27 cellular contexts compared by ENCODE assay signal in genomic region chr11:134392953-134393615, GRCh38. TPM values are rescaled to one million over a fixed set of nuclear protein-coding genes. Genes with fewer than 3 reads are reported as not detected.
"Had no signal": no experiment of that assay in that cellular context is flagged by ENCODE, and none has a peak within 500 bp of the region (broad histone marks: within the 10 kb centered on the region; RNA-seq: fewer than 3 reads in every experiment).

No MANE protein-coding gene starts in this region.

- H3K36me3 ChIP-seq: MG63, SJCRH30 had no signal

- H3K4me3 ChIP-seq: body of pancreas, MG63, PC-9, SJCRH30, SK-N-MC had no signal

- H3K4me3 Mint-ChIP-seq: activated CD4-positive, alpha-beta T cell treated with anti-CD3 and anti-CD28 coated beads, Interleukin-2, amount 10 ng/mL, durations not matched to agents 24 days and 14 days; activated CD8-positive, alpha-beta T cell treated with anti-CD3 and anti-CD28 coated beads for 36 hours; activated naive CD4-positive, alpha-beta T cell treated with anti-CD3 and anti-CD28 coated beads, Interleukin-2, amount 50 U/mL, for 24 hours; activated naive CD8-positive, alpha-beta T cell treated with anti-CD3 and anti-CD28 coated beads, Interleukin-2, amount 10 ng/mL, durations not matched to agents 7 days and 5 days; activated T-cell treated with anti-CD3 and anti-CD28 coated beads, Interleukin-2, amount 50 U/mL, for 72 hours; activated T-helper 17 cell treated with anti-CD3 and anti-CD28 coated beads, Interleukin-2, amount 50 U/mL, for 72 hours; T-helper 1 cell treated with Interleukin-12 subunit alpha and Interleukin-12 subunit beta and Interleukin-4 antibody, amounts not matched to agents 30 μg/mL and 1 μg/mL, for 36 hours; T-helper 2 cell treated with Interferon-gamma antibody and Interleukin-4, amounts not matched to agents 5 μg/mL and 100 μg/mL, for 36 hours had no signal

- H3K4me1 Mint-ChIP-seq: activated naive CD4-positive, alpha-beta T cell treated with anti-CD3 and anti-CD28 coated beads, Interleukin-2, amount 50 U/mL, for 24 hours; activated naive CD8-positive, alpha-beta T cell treated with anti-CD3 and anti-CD28 coated beads, Interleukin-2, amount 10 ng/mL, durations not matched to agents 7 days and 5 days; activated T-helper 17 cell treated with anti-CD3 and anti-CD28 coated beads, Interleukin-2, amount 50 U/mL, for 72 hours had no signal

- DNase-seq: activated CD4-positive, alpha-beta T cell treated with anti-CD3 and anti-CD28 coated beads, Interleukin-2, amount 10 ng/mL, durations not matched to agents 24 days and 14 days; activated CD4-positive, alpha-beta T cell treated with anti-CD3 and anti-CD28 coated beads, Interleukin-2, amount 50 U/mL, for 4 hours; activated CD8-positive, alpha-beta T cell treated with anti-CD3 and anti-CD28 coated beads for 36 hours; activated effector memory CD4-positive, alpha-beta T cell treated with anti-CD3 and anti-CD28 coated beads, Interleukin-2, amount 50 U/mL, for 16 hours; activated naive CD4-positive, alpha-beta T cell treated with Interleukin-2 at 50 U/mL for 16 hours; activated naive CD8-positive, alpha-beta T cell treated with anti-CD3 and anti-CD28 coated beads, Interleukin-2, amount 10 ng/mL, durations not matched to agents 7 days and 5 days; activated T-cell treated with anti-CD3 and anti-CD28 coated beads, Interleukin-2, amount 50 U/mL, for 1 hour; activated T-cell treated with anti-CD3 and anti-CD28 coated beads, Interleukin-2, amount 50 U/mL, for 72 hours; central memory CD4-positive, alpha-beta T cell; Kasumi-1; MG63; NCI-H1048; NCI-H187; NCI-H2029 treated with DMSO at 0.1 percent for 48 hours; NCI-H2107; NCI-H2171; NCI-H510A; NCI-H748 treated with DMSO at 0.1 percent for 48 hours; NK-92 treated with Interleukin-12 subunit alpha and Interleukin-12 subunit beta, amount 100 ng/mL, for 24 hours had no signal

- H3K36me3 Mint-ChIP-seq: activated naive CD4-positive, alpha-beta T cell treated with anti-CD3 and anti-CD28 coated beads, Interleukin-2, amount 50 U/mL, for 24 hours; activated naive CD8-positive, alpha-beta T cell treated with anti-CD3 and anti-CD28 coated beads, Interleukin-2, amount 10 ng/mL, durations not matched to agents 7 days and 5 days had no signal

- H3K4me1 ChIP-seq: SJCRH30 had no signal

- H3K27ac Mint-ChIP-seq: activated CD4-positive, alpha-beta T cell treated with anti-CD3 and anti-CD28 coated beads, Interleukin-2, amount 10 ng/mL, durations not matched to agents 24 days and 14 days; activated CD8-positive, alpha-beta T cell treated with anti-CD3 and anti-CD28 coated beads for 36 hours; activated naive CD4-positive, alpha-beta T cell treated with anti-CD3 and anti-CD28 coated beads, Interleukin-2, amount 50 U/mL, for 24 hours; activated naive CD8-positive, alpha-beta T cell treated with anti-CD3 and anti-CD28 coated beads, Interleukin-2, amount 10 ng/mL, durations not matched to agents 7 days and 5 days; activated T-cell treated with anti-CD3 and anti-CD28 coated beads, Interleukin-2, amount 50 U/mL, for 72 hours; activated T-helper 17 cell treated with anti-CD3 and anti-CD28 coated beads, Interleukin-2, amount 50 U/mL, for 72 hours; T-helper 1 cell treated with Interleukin-12 subunit alpha and Interleukin-12 subunit beta and Interleukin-4 antibody, amounts not matched to agents 30 μg/mL and 1 μg/mL, for 36 hours; T-helper 2 cell treated with Interferon-gamma antibody and Interleukin-4, amounts not matched to agents 5 μg/mL and 100 μg/mL, for 36 hours had no signal

- H3K27me3 ChIP-seq: body of pancreas, MG63 had no signal

- H3K9me3 ChIP-seq: body of pancreas, MG63, SJCRH30 had no signal

- H3K27ac ChIP-seq: body of pancreas, PC-9, SJCRH30, SK-N-MC had no signal

- H3K9me3 Mint-ChIP-seq: activated CD4-positive, alpha-beta T cell treated with anti-CD3 and anti-CD28 coated beads, Interleukin-2, amount 10 ng/mL, durations not matched to agents 24 days and 14 days; activated CD8-positive, alpha-beta T cell treated with anti-CD3 and anti-CD28 coated beads for 36 hours; activated naive CD4-positive, alpha-beta T cell treated with anti-CD3 and anti-CD28 coated beads, Interleukin-2, amount 50 U/mL, for 24 hours; activated naive CD8-positive, alpha-beta T cell treated with anti-CD3 and anti-CD28 coated beads, Interleukin-2, amount 10 ng/mL, durations not matched to agents 7 days and 5 days; activated T-cell treated with anti-CD3 and anti-CD28 coated beads, Interleukin-2, amount 50 U/mL, for 72 hours; activated T-helper 17 cell treated with anti-CD3 and anti-CD28 coated beads, Interleukin-2, amount 50 U/mL, for 72 hours; T-helper 1 cell treated with Interleukin-12 subunit alpha and Interleukin-12 subunit beta and Interleukin-4 antibody, amounts not matched to agents 30 μg/mL and 1 μg/mL, for 36 hours; T-helper 2 cell treated with Interferon-gamma antibody and Interleukin-4, amounts not matched to agents 5 μg/mL and 100 μg/mL, for 36 hours had no signal

RNA-seq across cellular contexts. Expression of gene B3GAT1, which starts 19.0 kb away (rescaled TPM):
- total RNA-seq: PC-9, SJCRH30 had no signal
